8 cellular contexts compared by ENCODE assay signal in genomic region chr12:67025543-67026114, GRCh38.
DNase-seq lines count a peak whose midpoint lies in the region; ATAC-seq and TF ChIP-seq lines count a peak whose summit lies in the region.

No MANE protein-coding gene starts in this region.

- no peaks in the 10 kb centered on the region for H3K79me2 ChIP-seq in fibroblast of lung (ENCODE audit: control insufficient read depth, insufficient read depth, low read length)

- in situ Hi-C loops in ACHN (cut with HindIII; ENCODE audit: low pct_ligation_motif_present, low pct_unique_long_range_greater_than_20kb, low sequenced_read_pairs), result no loop called here

- no peak overlapping the region for H3K9ac ChIP-seq in fibroblast of lung (ENCODE audit: insufficient read depth, low read length)

- DNase-seq in ACHN (peak; percentile 66), GM10266 (ENCODE audit: extremely low spot score) (peak; percentile 40), NCI-H2107 treated with DMSO at 0.1 percent for 48 hours (lab: John Stamatoyannopoulos, UW; ENCODE audit: unreplicated experiment) (peak; percentile 72), fibroblast of lung (ENCODE audit: low read depth in 2 of 2) (peak in 1 of 2 donors; percentile 11), hippocampal formation (lab: John Stamatoyannopoulos, UW) (no peak)
- DNase-seq in activated CD4-positive, alpha-beta T cell treated with anti-CD3 and anti-CD28 coated beads, Interleukin-2, amount 50 U/mL, for 24 hours (ENCODE audit: low read depth in 1 of 2, low spot score in 1 of 2), result peak; percentile 20 to 44
- DNase-seq in stimulated activated CD4-positive, alpha-beta T cell treated with anti-CD3 and anti-CD28 coated beads, Interleukin-1b, Interleukin-23, amount 100 ng/mL, for 1 hour (ENCODE audit: low read depth in 2 of 2), result peak; percentile 6 to 32

- no peaks in the 10 kb centered on the region for H3K27me3 ChIP-seq in fibroblast of lung (ENCODE audit: control insufficient read depth, insufficient read depth, low read length)

- H3K27ac ChIP-seq in fibroblast of lung (ENCODE audit: insufficient read depth, low read length), result no peak overlapping the region

- peak; percentile 68 for TF ChIP-seq CTCF in GM10266 (IDR thresholded peaks at IDR 0.05; ENCODE audit: control insufficient read depth, insufficient read depth, low read depth, missing control alignments)
- peak; percentile 65 to 74 for TF ChIP-seq CTCF in fibroblast of lung (conservative IDR thresholded peaks at IDR 0.05 in 1 of 2, IDR thresholded peaks at IDR 0.05 in 1 of 2; ENCODE audit: low read depth in 1 of 2, low read length in 2 of 2)

- no peaks in the 10 kb centered on the region for H4K20me1 ChIP-seq in fibroblast of lung (ENCODE audit: control insufficient read depth, extremely low read depth, insufficient read depth, low read length)

- ATAC-seq in HG02798 (IDR thresholded peaks at IDR 0.05; ENCODE audit: poor library complexity, unreplicated experiment), result peak; percentile 89

- H3K4me2 ChIP-seq in fibroblast of lung (ENCODE audit: extremely low read depth, insufficient read depth, low read length), result no peak overlapping the region

- H3K4me1 ChIP-seq in fibroblast of lung (ENCODE audit: control insufficient read depth, extremely low read depth, insufficient read depth, low read length), result no peaks in the 10 kb centered on the region

- H3K9me3 ChIP-seq in fibroblast of lung (ENCODE audit: control insufficient read depth, insufficient read depth, low read depth, low read length), result no peaks in the 10 kb centered on the region

- H3K36me3 ChIP-seq in fibroblast of lung (ENCODE audit: control insufficient read depth, insufficient read depth, low read length), result no peaks in the 10 kb centered on the region

- H3K4me3 ChIP-seq in fibroblast of lung (replicated peaks in 1 of 4; ENCODE audit: control extremely low read depth in 1 of 4, insufficient read depth in 1 of 4, low read depth in 3 of 4, low read length in 4 of 4), result no peak overlapping the region

- no peak overlapping the region for H2AFZ ChIP-seq in fibroblast of lung (ENCODE audit: low read length)

Comparison
In these comparisons a context has a peak if more than half of its experiments do, and no peak if none do; other contexts are left out.
1. DNase-seq: peak in ACHN (single experiment), GM10266 (single experiment), NCI-H2107 treated with DMSO at 0.1 percent for 48 hours (single experiment), activated CD4-positive, alpha-beta T cell treated with anti-CD3 and anti-CD28 coated beads, Interleukin-2, amount 50 U/mL, for 24 hours (2 of 2) and stimulated activated CD4-positive, alpha-beta T cell treated with anti-CD3 and anti-CD28 coated beads, Interleukin-1b, Interleukin-23, amount 100 ng/mL, for 1 hour (2 of 2); none in hippocampal formation (0 of 2).